19 cellular contexts compared by ENCODE assay signal in genomic region chr10:101643546-101643945, GRCh38.
"Had no signal": no experiment of that assay in that cellular context is flagged by ENCODE, and none has a peak within 500 bp of the region (broad histone marks: within the 10 kb centered on the region; RNA-seq: fewer than 3 reads in every experiment).

No MANE protein-coding gene starts in this region.

- DNase-seq: activated B cell treated with CpG ODN at 0.5 μM for 24 hours; activated CD4-positive, alpha-beta memory T cell treated with anti-CD3 and anti-CD28 coated beads for 36 hours; activated CD4-positive, alpha-beta T cell treated with anti-CD3 and anti-CD28 coated beads for 4 hours; activated CD8-positive, alpha-beta memory T cell treated with anti-CD3 and anti-CD28 coated beads, Interleukin-2, amount 10 ng/mL, durations not matched to agents 7 days and 5 days; activated naive CD4-positive, alpha-beta T cell; activated naive CD8-positive, alpha-beta T cell treated with anti-CD3 and anti-CD28 coated beads, Interleukin-2, amount 10 ng/mL, durations not matched to agents 7 days and 5 days; dermis blood vessel endothelial cell; effector memory CD4-positive, alpha-beta T cell; esophagus squamous epithelium; heart right ventricle; left cardiac atrium; natural killer cell; stimulated activated CD4-positive, alpha-beta T cell treated with anti-CD3 and anti-CD28 coated beads, Interleukin-4, amount 100 ng/mL, for 1 hour; stomach; testis had no signal

- H3K36me3 ChIP-seq: cardiac muscle cell had no signal

- H3K4me3 ChIP-seq: cardiac muscle cell, esophagus squamous epithelium, heart right ventricle, smooth muscle cell, stomach, testis had no signal

- H3K4me1 ChIP-seq: esophagus squamous epithelium, stomach, testis had no signal

- H3K27me3 ChIP-seq: cardiac muscle cell, esophagus squamous epithelium, heart right ventricle, stomach, testis had no signal

- H3K9me3 ChIP-seq: esophagus squamous epithelium, heart right ventricle, stomach, testis had no signal

- H3K27ac ChIP-seq: cardiac muscle cell, esophagus squamous epithelium, heart right ventricle, parathyroid adenoma, stomach, testis had no signal

- ATAC-seq: activated CD8-positive, alpha-beta memory T cell treated with anti-CD3 and anti-CD28 coated beads, Interleukin-2, amount 10 ng/mL, durations not matched to agents 7 days and 5 days; left cardiac atrium; natural killer cell; sciatic nerve had no signal
